10 cellular contexts compared by ENCODE assay signal in the genomic region with DNA sequence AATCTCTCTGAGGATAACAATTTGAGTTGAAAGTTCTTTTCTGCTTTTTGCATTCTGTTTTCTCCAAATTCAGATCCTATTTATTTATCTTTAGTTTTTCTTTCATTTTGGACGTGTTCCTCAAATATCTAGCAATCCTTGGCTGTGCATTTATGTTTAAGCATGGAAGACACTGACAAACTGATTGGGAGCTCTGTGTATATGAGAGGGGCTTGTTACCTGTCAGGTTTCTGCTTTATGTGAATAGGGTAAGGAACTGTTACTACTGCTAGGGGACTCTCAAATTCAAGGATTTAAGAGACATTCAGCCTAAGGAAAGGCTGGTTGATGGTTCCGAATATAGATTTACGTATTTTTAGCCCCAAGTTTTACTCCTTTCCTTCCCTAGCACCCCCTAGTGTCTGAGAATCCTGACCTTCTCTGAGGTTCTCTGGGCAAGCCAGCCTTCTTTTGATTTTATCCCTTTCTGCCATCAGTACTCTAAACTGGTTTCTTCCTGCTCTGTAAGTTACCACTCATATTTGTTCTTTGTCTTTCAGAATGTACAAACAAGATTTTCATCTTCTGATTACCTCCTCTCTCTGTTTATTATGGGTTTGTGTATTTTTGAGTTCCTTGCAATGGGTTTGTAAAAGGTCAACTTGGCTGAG. TPM values are rescaled to one million over a fixed set of nuclear protein-coding genes. Genes with fewer than 3 reads are reported as not detected.
DNase-seq lines count a peak whose midpoint lies in the region; ATAC-seq, FAIRE-seq and TF ChIP-seq lines count a peak whose summit lies in the region.
"Had no signal": no experiment of that assay in that cellular context is flagged by ENCODE, and none has a peak within 500 bp of the region (broad histone marks: within the 10 kb centered on the region; RNA-seq: fewer than 3 reads in every experiment).

No MANE protein-coding gene starts in this region.

- no peak overlapping the region for H3K27ac ChIP-seq in DND-41 (ENCODE audit: low read length)

- no peak overlapping the region for H3K4me2 ChIP-seq in DND-41 (ENCODE audit: insufficient read depth, low read length)

- DNase-seq in DND-41: no peak
- peak; percentile 7 for DNase-seq in NAMALWA (ENCODE audit: low spot score)
- no peak for DNase-seq in bronchial epithelial cell (ENCODE audit: low read depth)
- no peak for DNase-seq in osteocyte (ENCODE audit: extremely low spot score, unreplicated experiment)
- DNase-seq in NCI-H2227 (lab: John Stamatoyannopoulos, UW; ENCODE audit: unreplicated experiment): no peak
- no peak for DNase-seq in HuH-7 (ENCODE audit: low spot score)
- DNase-seq in SHP77 (lab: John Stamatoyannopoulos, UW): no peak
- DNase-seq: NCI-H510A had no signal

- H3K27me3 ChIP-seq in DND-41 (ENCODE audit: insufficient read depth, low read length, poor library complexity) (no peaks in the 10 kb centered on the region), bronchial epithelial cell (ENCODE audit: control insufficient read depth, insufficient read depth, low read length) (no peaks in the 10 kb centered on the region)

- H2AFZ ChIP-seq in DND-41 (ENCODE audit: low read depth, low read length): no peak overlapping the region

- FAIRE-seq in bronchial epithelial cell (lab: Jason Lieb, UNC): no peak

- H3K36me3 ChIP-seq in DND-41 (ENCODE audit: insufficient read depth, low read length): peaks cover 72% of the 10 kb centered on the region
- H3K36me3 ChIP-seq in bronchial epithelial cell (ENCODE audit: control insufficient read depth, insufficient read depth, low read length): peaks cover 5% of the 10 kb centered on the region

- peak overlapping the region; percentile 68 for H3K27ac Mint-ChIP-seq in osteocyte (ENCODE audit: unreplicated experiment)

- H3K9me3 ChIP-seq in DND-41 (ENCODE audit: insufficient read depth, low read length, severe bottlenecking): no peaks in the 10 kb centered on the region
- H3K9me3 ChIP-seq: mucosa of descending colon had no signal

- TF ChIP-seq CTCF in DND-41 (IDR thresholded peaks at IDR 0.05; ENCODE audit: borderline replicate concordance, extremely low read depth, low read length, poor library complexity, severe bottlenecking): peak; percentile 29
- peak; percentile 33 for TF ChIP-seq CTCF in bronchial epithelial cell (IDR thresholded peaks at IDR 0.05; ENCODE audit: insufficient read depth, low read length, severe bottlenecking)
- TF ChIP-seq CTCF in osteocyte (IDR thresholded peaks at IDR 0.05): peak; percentile 35

- no peaks in the 10 kb centered on the region for H3K27me3 Mint-ChIP-seq in osteocyte (ENCODE audit: unreplicated experiment)

- no peak overlapping the region for H3K4me3 ChIP-seq in DND-41 (ENCODE audit: low read depth in 1 of 2, low read length in 2 of 2)
- no peak overlapping the region for H3K4me3 ChIP-seq in bronchial epithelial cell (ENCODE audit: low read depth, low read length)
- H3K4me3 ChIP-seq: mucosa of descending colon had no signal

- H3K9ac ChIP-seq in DND-41 (ENCODE audit: low read depth, low read length): no peak overlapping the region

- H3K4me1 ChIP-seq in DND-41 (ENCODE audit: insufficient read depth, low read length): no peaks in the 10 kb centered on the region

- H3K9me3 Mint-ChIP-seq in osteocyte (ENCODE audit: unreplicated experiment): no peaks in the 10 kb centered on the region

- H3K79me2 ChIP-seq in DND-41 (ENCODE audit: insufficient read depth, low read length): peaks cover 97% of the 10 kb centered on the region

- ATAC-seq in DND-41 (ENCODE audit: insufficient read depth, low read depth): no peak
- ATAC-seq in GM21423 (IDR thresholded peaks at IDR 0.05; ENCODE audit: unreplicated experiment): no peak
- ATAC-seq: mucosa of descending colon had no signal

- H3K4me3 Mint-ChIP-seq in osteocyte (ENCODE audit: unreplicated experiment): no peak overlapping the region

- peaks cover 33% of the 10 kb centered on the region for H4K20me1 ChIP-seq in DND-41 (ENCODE audit: insufficient read depth, low read length)

- peaks cover 31% of the 10 kb centered on the region for H3K4me1 Mint-ChIP-seq in osteocyte (ENCODE audit: unreplicated experiment)

- H3K36me3 Mint-ChIP-seq in osteocyte (ENCODE audit: unreplicated experiment): peaks cover 25% of the 10 kb centered on the region

RNA-seq across cellular contexts. Expression of gene YLPM1, which starts 30.5 kb away (rescaled TPM):
- total RNA-seq in bronchial epithelial cell (17.4 and 19.6 TPM in 2 replicates), osteocyte (88.3 and 88.4 TPM in 2 replicates)
